ENCODE assay signal across 11 cellular contexts in the genomic region with DNA sequence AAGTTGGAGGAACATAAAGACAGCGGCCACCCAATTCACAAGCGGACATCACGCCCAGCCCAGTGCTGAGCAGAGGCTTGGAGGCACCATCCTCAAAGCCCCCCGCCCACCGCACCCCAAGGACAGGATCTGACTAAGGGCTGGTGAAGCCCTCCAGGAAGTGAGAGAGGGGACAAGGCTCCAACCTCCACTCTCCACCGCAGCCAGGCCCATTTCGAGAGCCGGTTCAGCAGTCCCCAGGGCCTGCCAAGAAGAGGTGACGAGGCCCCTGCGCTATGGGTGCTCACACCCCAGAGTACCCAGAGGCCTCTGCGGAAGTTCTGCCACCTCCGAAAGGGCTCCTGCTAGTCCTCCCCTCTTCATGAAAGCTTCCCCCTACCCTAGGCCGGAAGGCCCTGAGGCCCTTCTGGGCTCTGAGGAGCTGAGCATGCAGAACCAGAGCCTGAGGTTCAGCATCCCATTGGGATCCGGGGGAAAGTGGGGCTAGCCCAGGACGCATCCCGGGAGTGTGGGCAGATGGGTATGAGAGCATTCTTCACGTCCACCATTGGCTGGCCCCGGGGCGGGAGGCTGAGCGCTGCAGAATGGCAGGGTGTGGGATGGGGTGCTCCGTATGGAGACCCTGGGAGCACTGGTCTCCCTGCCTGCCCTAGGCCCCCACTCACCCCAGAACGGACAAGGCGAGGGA. TPM values are rescaled to one million over a fixed set of nuclear protein-coding genes. Genes with fewer than 3 reads are reported as not detected.
DNase-seq lines count a peak whose midpoint lies in the region; ATAC-seq and TF ChIP-seq lines count a peak whose summit lies in the region.
"Had no signal": no experiment of that assay in that cellular context is flagged by ENCODE, and none has a peak within 500 bp of the region (broad histone marks: within the 10 kb centered on the region; RNA-seq: fewer than 3 reads in every experiment).

No MANE protein-coding gene starts in this region.

- peaks cover 24% of the 10 kb centered on the region for H4K20me1 ChIP-seq in BLaER1

- DNase-seq in H7 (peak; percentile 75), coronary artery (ENCODE audit: low spot score) (no peak), kidney glomerular epithelial cell (lab: John Stamatoyannopoulos, UW) (no peak), T-helper 1 cell (no peak)
- DNase-seq: NK-92 treated with Interleukin-12 subunit alpha and Interleukin-12 subunit beta, amount 100 ng/mL, for 24 hours; T1000 had no signal

- TF ChIP-seq CTCF in coronary artery (IDR thresholded peaks at IDR 0.05) = no peak
- no peak for TF ChIP-seq CTCF in nephron (IDR thresholded peaks at IDR 0.05; ENCODE audit: unreplicated experiment in 3 of 3)

- peaks cover 93% of the 10 kb centered on the region for H3K27me3 Mint-ChIP-seq in nephron (ENCODE audit: low read depth)

- H3K4me2 ChIP-seq in BLaER1 = peak overlapping the region; percentile 96

- H3K4me3 ChIP-seq in BLaER1 = peak overlapping the region; percentile 65
- peak overlapping the region; percentile 80 for H3K4me3 ChIP-seq in H7 (ENCODE audit: insufficient read depth, low read depth, low read length)
- peak overlapping the region; percentile 66 for H3K4me3 ChIP-seq in coronary artery

- H3K36me3 ChIP-seq in BLaER1 (no peaks in the 10 kb centered on the region), H7 (replicated peaks; ENCODE audit: control insufficient read depth, insufficient read depth, low read length) (no peaks in the 10 kb centered on the region)

- no peak overlapping the region for H3K9ac ChIP-seq in BLaER1

- H3K27ac ChIP-seq in BLaER1 = no peak overlapping the region
- no peak overlapping the region for H3K27ac ChIP-seq in coronary artery

- H3K9me3 ChIP-seq in BLaER1 = no peaks in the 10 kb centered on the region

- peaks cover 46% of the 10 kb centered on the region for H3K27me3 ChIP-seq in BLaER1
- peaks cover 38% of the 10 kb centered on the region for H3K27me3 ChIP-seq in H7 (ENCODE audit: control insufficient read depth, insufficient read depth, low read length)

- peaks cover 100% of the 10 kb centered on the region for H3K4me1 ChIP-seq in BLaER1

- H3K9me3 Mint-ChIP-seq in nephron = no peaks in the 10 kb centered on the region

- no peak overlapping the region for H3K27ac Mint-ChIP-seq in nephron

- ATAC-seq in GM18907 (IDR thresholded peaks at IDR 0.05; ENCODE audit: unreplicated experiment) (no peak), HG02884 (IDR thresholded peaks at IDR 0.05; ENCODE audit: unreplicated experiment) (no peak)

- H3K4me1 Mint-ChIP-seq in nephron = peaks cover 41% of the 10 kb centered on the region

- H3K4me3 Mint-ChIP-seq in nephron = peak overlapping the region; percentile 66 to 73 (median 69)

- no peaks in the 10 kb centered on the region for H3K36me3 Mint-ChIP-seq in nephron (ENCODE audit: low read depth)

RNA-seq across cellular contexts. Expression of a gene that starts 2.5 kb away (rescaled TPM):
- 23.9 and 35.3 TPM in 2 replicates for total RNA-seq in H7 (2014; rRNA removed; shearing (Covaris generic))
- total RNA-seq: glomerular endothelial cell had no signal
